Comparison of ENCODE assay signal across 17 cellular contexts in genomic region chr7:46549892-46550639, GRCh38.
A peak's percentile ranks its signal among the peaks of the same experiment; 100 is the strongest.
DNase-seq lines count a peak whose midpoint lies in the region; ATAC-seq and TF ChIP-seq lines count a peak whose summit lies in the region.
"Had no signal": no experiment of that assay in that cellular context is flagged by ENCODE, and none has a peak within 500 bp of the region (broad histone marks: within the 10 kb centered on the region; RNA-seq: fewer than 3 reads in every experiment).

No MANE protein-coding gene starts in this region.

- H3K27ac Mint-ChIP-seq in MCF 10A (ENCODE audit: low read depth, unreplicated experiment) (peak overlapping the region; percentile 79), nephron (peak overlapping the region in 2 of 3 experiments; percentile 21 to 56)
- H3K27ac Mint-ChIP-seq in effector memory CD8-positive, alpha-beta T cell: no peak overlapping the region
- H3K27ac Mint-ChIP-seq: CD4-positive, alpha-beta T cell had no signal

- H3K4me3 ChIP-seq in breast epithelium (no peak overlapping the region), hepatocyte (no peak overlapping the region), dorsolateral prefrontal cortex (no peak overlapping the region)

- H3K4me1 ChIP-seq in breast epithelium: no peaks in the 10 kb centered on the region
- H3K4me1 ChIP-seq in hepatocyte (ENCODE audit: insufficient read depth): peaks cover 6% of the 10 kb centered on the region
- H3K4me1 ChIP-seq: BE2C had no signal

- TF ChIP-seq CTCF in MCF 10A (IDR thresholded peaks at IDR 0.05; ENCODE audit: unreplicated experiment): no peak
- no peak for TF ChIP-seq CTCF in breast epithelium (IDR thresholded peaks at IDR 0.05)
- no peak for TF ChIP-seq CTCF in hepatocyte (IDR thresholded peaks at IDR 0.05; ENCODE audit: poor library complexity)
- TF ChIP-seq CTCF in nephron (IDR thresholded peaks at IDR 0.05; ENCODE audit: unreplicated experiment in 3 of 3): no peak
- TF ChIP-seq CTCF in dorsolateral prefrontal cortex (IDR thresholded peaks at IDR 0.05 in 54 of 56, conservative IDR thresholded peaks at IDR 0.05 in 2 of 56; ENCODE audit: low read depth in 1 of 56, partially characterized antibody in 56 of 56): no peak

- ATAC-seq in HG03520 (IDR thresholded peaks at IDR 0.05; ENCODE audit: unreplicated experiment): no peak
- ATAC-seq in effector memory CD8-positive, alpha-beta T cell (replicated peaks): no peak

- H3K79me2 ChIP-seq in hepatocyte: no peaks in the 10 kb centered on the region

- TF ChIP-seq POLR2A in breast epithelium (IDR thresholded peaks at IDR 0.05): no peak

- POLR2A ChIA-PET in MCF 10A (lab: Yijun Ruan, JAX): interaction anchor here (0.7 to 2.6 kb wide), 13 partner anchors 9 to 626 kb away, joined by 3 to 20 read pairs (median 3); no protein-coding TSS in a partner anchor

- H3K9me3 Mint-ChIP-seq in MCF 10A (ENCODE audit: unreplicated experiment) (no peaks in the 10 kb centered on the region), nephron (peaks cover 6% of the 10 kb centered on the region)
- peaks cover 0 to 5% of the 10 kb centered on the region in 2 donors for H3K9me3 Mint-ChIP-seq in effector memory CD8-positive, alpha-beta T cell

- no peak overlapping the region for H3K27ac ChIP-seq in breast epithelium
- peak overlapping the region; percentile 12 for H3K27ac ChIP-seq in hepatocyte
- H3K27ac ChIP-seq in dorsolateral prefrontal cortex: no peak overlapping the region
- H3K27ac ChIP-seq: 22Rv1 had no signal

- H3K9me3 ChIP-seq in breast epithelium (no peaks in the 10 kb centered on the region), hepatocyte (ENCODE audit: low read depth) (no peaks in the 10 kb centered on the region)
- H3K9me3 ChIP-seq: BE2C had no signal

- H3K36me3 Mint-ChIP-seq in MCF 10A (ENCODE audit: insufficient read depth, unreplicated experiment) (no peaks in the 10 kb centered on the region), nephron (ENCODE audit: low read depth) (no peaks in the 10 kb centered on the region)
- no peaks in the 10 kb centered on the region for H3K36me3 Mint-ChIP-seq in effector memory CD8-positive, alpha-beta T cell (ENCODE audit: insufficient read depth)

- H3K36me3 ChIP-seq in breast epithelium (no peaks in the 10 kb centered on the region), hepatocyte (replicated peaks; ENCODE audit: insufficient read depth, low read depth) (no peaks in the 10 kb centered on the region)
- H3K36me3 ChIP-seq: BE2C had no signal

- no peak overlapping the region for H3K4me2 ChIP-seq in hepatocyte

- no TSS peak for BruUV-seq in MCF 10A (replicated peaks; lab: Mats Ljungman, UMichigan)

- H3K27me3 Mint-ChIP-seq in MCF 10A (ENCODE audit: insufficient read depth, unreplicated experiment) (no peaks in the 10 kb centered on the region), nephron (ENCODE audit: low read depth) (no peaks in the 10 kb centered on the region)
- no peaks in the 10 kb centered on the region for H3K27me3 Mint-ChIP-seq in effector memory CD8-positive, alpha-beta T cell
- H3K27me3 Mint-ChIP-seq: CD4-positive, alpha-beta T cell had no signal

- peak; percentile 62 for DNase-seq in MCF 10A (ENCODE audit: unreplicated experiment)
- no peak for DNase-seq in breast epithelium (ENCODE audit: low spot score in 2 of 2)
- DNase-seq in hepatocyte (ENCODE audit: low spot score): no peak
- DNase-seq in dorsolateral prefrontal cortex: no peak
- DNase-seq in effector memory CD8-positive, alpha-beta T cell: no peak
- no peak for DNase-seq in nucleus accumbens (lab: John Stamatoyannopoulos, UW)
- DNase-seq: BE2C; CD4-positive, alpha-beta T cell; DMS79; Karpas-422; NCI-H187 treated with DMSO at 0.1 percent for 48 hours; NCI-H2171; NCI-H446; NCI-H69 had no signal

- peak overlapping the region; percentile 21 for H3K4me3 Mint-ChIP-seq in MCF 10A (ENCODE audit: unreplicated experiment)
- no peak overlapping the region for H3K4me3 Mint-ChIP-seq in nephron
- no peak overlapping the region for H3K4me3 Mint-ChIP-seq in effector memory CD8-positive, alpha-beta T cell
- H3K4me3 Mint-ChIP-seq: CD4-positive, alpha-beta T cell had no signal

- H4K20me1 ChIP-seq in hepatocyte (ENCODE audit: insufficient read depth, poor library complexity, severe bottlenecking): no peaks in the 10 kb centered on the region

- peak overlapping the region; percentile 2 for H2AFZ ChIP-seq in hepatocyte

- no peaks in the 10 kb centered on the region for H3K9me2 ChIP-seq in hepatocyte (replicated peaks; ENCODE audit: insufficient read depth)

- no peaks in the 10 kb centered on the region for H3K27me3 ChIP-seq in breast epithelium
- no peaks in the 10 kb centered on the region for H3K27me3 ChIP-seq in hepatocyte
- peaks cover 0 to 4% (median 0%) of the 10 kb centered on the region in 45 donors for H3K27me3 ChIP-seq in dorsolateral prefrontal cortex
- H3K27me3 ChIP-seq: BE2C had no signal

- CTCF ChIA-PET in MCF 10A (lab: Yijun Ruan, JAX): interaction anchor here (0.6 to 0.8 kb wide), 4 partner anchors 10 to 541 kb away, joined by 3 read pairs; no protein-coding TSS in a partner anchor

- WGBS in hepatocyte (ENCODE audit: low lambda C conversion rate, missing lambda C conversion rate): 80% methylated on average over 3 of the region's 3 CpGs

- peaks cover 23% of the 10 kb centered on the region for H3K4me1 Mint-ChIP-seq in MCF 10A (ENCODE audit: insufficient read depth, unreplicated experiment)
- no peaks in the 10 kb centered on the region for H3K4me1 Mint-ChIP-seq in nephron
- H3K4me1 Mint-ChIP-seq in effector memory CD8-positive, alpha-beta T cell (ENCODE audit: low read depth in 2 of 2): no peaks in the 10 kb centered on the region

- intact Hi-C loops in MCF 10A (cut with micrococcal nuclease) (no loop called here), breast epithelium (cut with DNase I; ENCODE audit: low total_unique reads) (no loop called here), dorsolateral prefrontal cortex (cut with DNase I) (no loop called here)

Comparison
In these comparisons a context has a peak if more than half of its experiments do, and no peak if none do; other contexts are left out.
1. H3K27ac Mint-ChIP-seq: peak in MCF 10A (single experiment) and nephron (2 of 3); none in effector memory CD8-positive, alpha-beta T cell (0 of 2).